23 cellular contexts compared by ENCODE assay signal in genomic region chr7:25158962-25159361, GRCh38.
"Had no signal": no experiment of that assay in that cellular context is flagged by ENCODE, and none has a peak within 500 bp of the region (broad histone marks: within the 10 kb centered on the region; RNA-seq: fewer than 3 reads in every experiment).

No MANE protein-coding gene starts in this region.

- H3K27ac ChIP-seq: SJSA1, SK-N-MC had no signal

- H3K36me3 ChIP-seq: MG63 had no signal

- H3K9me3 ChIP-seq: MG63, SJSA1 had no signal

- DNase-seq: IMR-90, Karpas-422, KG1, MG63, NCI-H1092, NCI-H1105 treated with DMSO at 0.1 percent for 48 hours, NCI-H1436, NCI-H187, NCI-H2029, NCI-H2081 treated with DMSO at 0.1 percent for 48 hours, NCI-H2171, NCI-H226, NCI-H446, NCI-H510A, NCI-H524 treated with DMSO at 0.1 percent for 48 hours, NCI-H69, NCI-H774, Right ventricle myocardium superior, RPMI8226, SIG-M5 had no signal

- H3K27me3 ChIP-seq: MG63, SJSA1 had no signal

- ATAC-seq: HepG2 had no signal

- H3K4me1 ChIP-seq: SJSA1 had no signal

- H3K4me3 ChIP-seq: MG63, SJSA1, SK-N-MC had no signal
